ENCODE assay signal across 31 cellular contexts in the genomic region with DNA sequence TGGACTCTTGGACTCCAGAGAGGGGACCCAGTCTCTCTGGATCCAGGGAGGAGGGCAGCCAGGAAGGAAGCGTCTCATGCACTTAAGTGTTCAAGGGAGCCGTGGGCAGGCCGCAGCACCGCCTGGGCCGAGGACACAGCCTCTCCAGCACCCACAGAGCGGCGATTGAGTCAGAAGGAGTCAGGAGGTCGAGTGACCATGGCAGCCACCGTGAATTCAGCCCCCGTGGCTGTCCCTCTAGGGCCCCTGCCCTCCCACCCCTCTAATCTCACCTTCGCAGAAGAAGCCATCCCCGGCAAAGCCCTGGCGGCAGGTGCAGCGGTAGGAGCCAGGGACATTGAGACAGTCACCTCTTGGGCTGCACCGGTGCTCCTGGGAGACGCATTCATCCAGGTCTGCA. TPM values are rescaled to one million over a fixed set of nuclear protein-coding genes. Genes with fewer than 3 reads are reported as not detected.
"Had no signal": no experiment of that assay in that cellular context is flagged by ENCODE, and none has a peak within 500 bp of the region (broad histone marks: within the 10 kb centered on the region; RNA-seq: fewer than 3 reads in every experiment).

No MANE protein-coding gene starts in this region.

- H3K4me1 ChIP-seq: neural progenitor cell, pancreas, psoas muscle, right lobe of liver, sigmoid colon, stomach, thyroid gland, tibial nerve, vagina had no signal

- H3K4me1 Mint-ChIP-seq: naive thymus-derived CD4-positive, alpha-beta T cell; nephron; stimulated activated effector memory CD8-positive, alpha-beta T cell treated with anti-CD3 and anti-CD28 coated beads, Interleukin-12 subunit alpha, Interleukin-12 subunit beta, amount 100 ng/mL, for 72 hours; stimulated activated naive B cell treated with anti-CD40 and anti-IgM and Interleukin-4, amounts not matched to agents 10 μg/mL and 1 μg/mL and 100 μg/mL, for 72 hours had no signal

- H3K9me3 ChIP-seq: pancreas, psoas muscle, right lobe of liver, thoracic aorta, thyroid gland, upper lobe of left lung, vagina had no signal

- H3K27ac Mint-ChIP-seq: naive thymus-derived CD4-positive, alpha-beta T cell; nephron; progenitor cell of endocrine pancreas; stimulated activated effector memory CD8-positive, alpha-beta T cell treated with anti-CD3 and anti-CD28 coated beads, Interleukin-12 subunit alpha, Interleukin-12 subunit beta, amount 100 ng/mL, for 72 hours; stimulated activated naive B cell treated with anti-CD40 and anti-IgM and Interleukin-4, amounts not matched to agents 10 μg/mL and 1 μg/mL and 100 μg/mL, for 72 hours; stimulated activated naive CD8-positive, alpha-beta T cell treated with anti-CD3 and anti-CD28 coated beads, Interleukin-15, Interleukin-2, amounts not matched to agents 100 ng/mL and 50 ng/mL, for 24 hours had no signal

- H3K4me3 Mint-ChIP-seq: naive thymus-derived CD4-positive, alpha-beta T cell; nephron; neural progenitor cell; stimulated activated effector memory CD8-positive, alpha-beta T cell treated with anti-CD3 and anti-CD28 coated beads, Interleukin-12 subunit alpha, Interleukin-12 subunit beta, amount 100 ng/mL, for 72 hours; stimulated activated naive B cell treated with anti-CD40 and anti-IgM and Interleukin-4, amounts not matched to agents 10 μg/mL and 1 μg/mL and 100 μg/mL, for 72 hours; stimulated activated naive CD8-positive, alpha-beta T cell treated with anti-CD3 and anti-CD28 coated beads, Interleukin-15, Interleukin-2, amounts not matched to agents 100 ng/mL and 50 ng/mL, for 24 hours had no signal

- H3K27me3 ChIP-seq: neural progenitor cell, pancreas, right lobe of liver, sigmoid colon, thyroid gland, tibial nerve, upper lobe of left lung, vagina had no signal

- H3K9me3 Mint-ChIP-seq: nephron; neural progenitor cell; stimulated activated effector memory CD8-positive, alpha-beta T cell treated with anti-CD3 and anti-CD28 coated beads, Interleukin-12 subunit alpha, Interleukin-12 subunit beta, amount 100 ng/mL, for 72 hours; stimulated activated naive B cell treated with anti-CD40 and anti-IgM and Interleukin-4, amounts not matched to agents 10 μg/mL and 1 μg/mL and 100 μg/mL, for 72 hours; stimulated activated naive CD8-positive, alpha-beta T cell treated with anti-CD3 and anti-CD28 coated beads, Interleukin-15, Interleukin-2, amounts not matched to agents 100 ng/mL and 50 ng/mL, for 24 hours had no signal

- H3K27me3 Mint-ChIP-seq: progenitor cell of endocrine pancreas had no signal

- H3K4me3 ChIP-seq: neural progenitor cell, pancreas, psoas muscle, right lobe of liver, sigmoid colon, stomach, thoracic aorta, thyroid gland, tibial nerve, upper lobe of left lung, vagina had no signal

- ATAC-seq: naive thymus-derived CD4-positive, alpha-beta T cell; pancreas; psoas muscle; stimulated activated effector memory CD8-positive, alpha-beta T cell treated with anti-CD3 and anti-CD28 coated beads, Interleukin-12 subunit alpha, Interleukin-12 subunit beta, amount 100 ng/mL, for 72 hours; stimulated activated naive B cell treated with anti-CD40 and anti-IgM and Interleukin-4, amounts not matched to agents 10 μg/mL and 1 μg/mL and 100 μg/mL, for 72 hours had no signal

- H3K27ac ChIP-seq: neural progenitor cell, pancreas, psoas muscle, right lobe of liver, sigmoid colon, stomach, thoracic aorta, thyroid gland, tibial nerve, upper lobe of left lung, vagina had no signal

- H3K36me3 Mint-ChIP-seq: naive thymus-derived CD4-positive, alpha-beta T cell; stimulated activated effector memory CD8-positive, alpha-beta T cell treated with anti-CD3 and anti-CD28 coated beads, Interleukin-12 subunit alpha, Interleukin-12 subunit beta, amount 100 ng/mL, for 72 hours; stimulated activated naive B cell treated with anti-CD40 and anti-IgM and Interleukin-4, amounts not matched to agents 10 μg/mL and 1 μg/mL and 100 μg/mL, for 72 hours had no signal

- H3K36me3 ChIP-seq: neural progenitor cell, pancreas, right lobe of liver, sigmoid colon, stomach, thoracic aorta, thyroid gland, tibial nerve, upper lobe of left lung, vagina had no signal

- DNase-seq: naive thymus-derived CD4-positive, alpha-beta T cell; occipital lobe; pancreas; psoas muscle; right cardiac atrium; right lobe of liver; sigmoid colon; small intestine; stimulated activated CD4-positive, alpha-beta T cell treated with anti-CD3 and anti-CD28 coated beads, Interleukin-15, amount 100 ng/mL, for 24 hours; stimulated activated CD4-positive, alpha-beta T cell treated with anti-CD3 and anti-CD28 coated beads, Interleukin-2, amount 100 ng/mL, for 24 hours; stimulated activated CD4-positive, alpha-beta T cell treated with anti-CD3 and anti-CD28 coated beads, Interleukin-2, amount 100 ng/mL, for 48 hours; stimulated activated CD4-positive, alpha-beta T cell treated with anti-CD3 and anti-CD28 coated beads, Interleukin-4, amount 100 ng/mL, for 24 hours; stimulated activated naive B cell treated with anti-CD40 and anti-IgM and Interleukin-4, amounts not matched to agents 10 μg/mL and 1 μg/mL and 100 μg/mL, for 72 hours; stimulated activated naive CD4-positive, alpha-beta T cell treated with Interleukin-2 at 50 U/mL for 16 hours; stomach; thyroid gland; trophoblast cell; upper lobe of left lung had no signal

RNA-seq across cellular contexts. Expression of a gene that starts 38.0 kb away (rescaled TPM):
- total RNA-seq: naive thymus-derived CD4-positive, alpha-beta T cell; right cardiac atrium; sigmoid colon; subcutaneous adipose tissue; thoracic aorta; ureter; vagina had no signal

RNA-seq across cellular contexts. Expression of a gene that starts 58.8 kb away (rescaled TPM):
- total RNA-seq: osteocyte, pancreas, progenitor cell of endocrine pancreas, psoas muscle, renal cortical epithelial cell, right cardiac atrium, sigmoid colon, skeletal muscle tissue, subcutaneous adipose tissue, thoracic aorta, thyroid gland, tibial nerve, upper lobe of left lung, ureter, vagina had no signal
